ENCODE assay signal across 1 cellular context in genomic region chr2:32010670-32011565, GRCh38.
A peak's percentile ranks its signal among the peaks of the same experiment; 100 is the strongest.
TF ChIP-seq lines count a peak whose summit lies in the region.

MEMO1 (minus strand) TSS chr2:32011008; CDS start chr2:32010247, 761 bp downstream.

TF ChIP-seq in HEK293, 187 proteins besides CTCF, POLR2A, EP300 and RAD21 (continued from another document and continues in another):
- TF ChIP-seq ZNF513 (tag by site-specific recombination; IDR thresholded peaks at IDR 0.05) (no peak), ZNF670 (tag by site-specific recombination; IDR thresholded peaks at IDR 0.05; ENCODE audit: low read depth) (no peak), HOXD13 (CRISPR knock-in tag; IDR thresholded peaks at IDR 0.05; ENCODE audit: borderline replicate concordance) (no peak), ZNF24 (tag by site-specific recombination; IDR thresholded peaks at IDR 0.05) (peak; percentile 68), ZBTB6 (tag by site-specific recombination; IDR thresholded peaks at IDR 0.05) (no peak), ZNF157 (tag by site-specific recombination; IDR thresholded peaks at IDR 0.05) (no peak), PRDM10 (tag by site-specific recombination; IDR thresholded peaks at IDR 0.05) (no peak), ZSCAN18 (tag by site-specific recombination; IDR thresholded peaks at IDR 0.05) (0 out of 2 replicates have a peak, but pooled peaks have one; percentile 64), ZNF37A (tag by site-specific recombination; IDR thresholded peaks at IDR 0.05) (no peak), ZNF148 (tag by site-specific recombination; IDR thresholded peaks at IDR 0.05; ENCODE audit: borderline replicate concordance) (no peak), ZSCAN4 (tag by site-specific recombination; IDR thresholded peaks at IDR 0.05) (peak; percentile 62; the same call in 1 of the 2 replicates), ZNF449 (tag by site-specific recombination; IDR thresholded peaks at IDR 0.05) (no peak), ZNF510 (tag by site-specific recombination; IDR thresholded peaks at IDR 0.05; ENCODE audit: insufficient replicate concordance) (no peak), ZNF341 (tag by site-specific recombination; IDR thresholded peaks at IDR 0.05; ENCODE audit: low read depth) (peak; percentile 89), ZNF433 (tag by site-specific recombination; IDR thresholded peaks at IDR 0.05; ENCODE audit: low read depth) (no peak), ZNF2 (tag by site-specific recombination; IDR thresholded peaks at IDR 0.05) (peak; percentile 83; the same call in 1 of the 2 replicates), ZNF335 (tag by site-specific recombination; conservative IDR thresholded peaks at IDR 0.05) (peak; percentile 78), ZNF776 (tag by site-specific recombination; IDR thresholded peaks at IDR 0.05; ENCODE audit: borderline replicate concordance) (no peak), GFI1B (tag by site-specific recombination; IDR thresholded peaks at IDR 0.05) (peak; percentile 29; the same call in 1 of the 2 replicates), FEZF1 (tag by site-specific recombination; IDR thresholded peaks at IDR 0.05) (no peak), ZFP69B (tag by site-specific recombination; IDR thresholded peaks at IDR 0.05) (peak; percentile 58), WT1 (tag by site-specific recombination; IDR thresholded peaks at IDR 0.05) (no peak), ZEB2 (tag by site-specific recombination; IDR thresholded peaks at IDR 0.05) (peak; percentile 92), KLF17 (tag by site-specific recombination; IDR thresholded peaks at IDR 0.05) (peak; percentile 93), ZNF26 (tag by site-specific recombination; IDR thresholded peaks at IDR 0.05) (no peak), ZNF354C (tag by site-specific recombination; IDR thresholded peaks at IDR 0.05; ENCODE audit: borderline replicate concordance, low read depth) (no peak), ZNF571 (tag by site-specific recombination; IDR thresholded peaks at IDR 0.05) (no peak), ZNF585B (tag by site-specific recombination; IDR thresholded peaks at IDR 0.05) (peak; percentile 24; the same call in 1 of the 2 replicates), OSR2 (tag by site-specific recombination; IDR thresholded peaks at IDR 0.05) (no peak; the same call in 1 of the 2 replicates), MZF1 (tag by site-specific recombination; IDR thresholded peaks at IDR 0.05; ENCODE audit: borderline replicate concordance) (no peak), INSM2 (tag by site-specific recombination; IDR thresholded peaks at IDR 0.05) (peak; percentile 83), ZNF558 (tag by site-specific recombination; IDR thresholded peaks at IDR 0.05) (no peak; the same call in 1 of the 2 replicates), ZNF596 (tag by site-specific recombination; IDR thresholded peaks at IDR 0.05) (no peak), ZNF768 (tag by site-specific recombination; IDR thresholded peaks at IDR 0.05) (no peak), PBX3 (CRISPR knock-in tag; IDR thresholded peaks at IDR 0.05) (no peak), ZNF654 (tag by site-specific recombination; IDR thresholded peaks at IDR 0.05; ENCODE audit: low read depth) (no peak), ZNF561 (tag by site-specific recombination; IDR thresholded peaks at IDR 0.05; ENCODE audit: borderline replicate concordance) (peak; percentile 92), ZNF266 (tag by site-specific recombination; IDR thresholded peaks at IDR 0.05; ENCODE audit: low read depth) (no peak), ZNF626 (tag by site-specific recombination; IDR thresholded peaks at IDR 0.05) (no peak)
